ENCODE assay signal across 8 cellular contexts in genomic region chr18:3481696-3482210, GRCh38.
DNase-seq lines count a peak whose midpoint lies in the region; ATAC-seq and TF ChIP-seq lines count a peak whose summit lies in the region.

No MANE protein-coding gene starts in this region.

- H3K36me3 ChIP-seq in HAP-1 (replicated peaks) = no peaks in the 10 kb centered on the region

- in situ Hi-C loops in HAP-1 (cut with MboI; ENCODE audit: low sequenced_read_pairs) = no loop called here

- no peaks in the 10 kb centered on the region for H3K27me3 ChIP-seq in HAP-1 (ENCODE audit: low read depth)

- TF ChIP-seq CTCF in epithelial cell of esophagus (IDR thresholded peaks at IDR 0.05; ENCODE audit: insufficient read depth, low read depth, low read length, missing control alignments) = peak; percentile 59
- peak; percentile 62 for TF ChIP-seq CTCF in retinal pigment epithelial cell (conservative IDR thresholded peaks at IDR 0.05; ENCODE audit: low read depth, low read length)

- H3K4me3 ChIP-seq in HAP-1 (no peak overlapping the region), epithelial cell of esophagus (ENCODE audit: low read length) (no peak overlapping the region), retinal pigment epithelial cell (ENCODE audit: low read length) (no peak overlapping the region)

- peaks cover 13% of the 10 kb centered on the region for H3K4me1 ChIP-seq in HAP-1

- DNase-seq in NCI-H524 (lab: John Stamatoyannopoulos, UW) (peak; percentile 27 to 70), NCI-H524 treated with DMSO at 0.1 percent for 48 hours (lab: John Stamatoyannopoulos, UW) (no peak), HAP-1 (ENCODE audit: low spot score in 2 of 2) (peak; percentile 36 to 60), RKO (ENCODE audit: low spot score) (peak; percentile 45), epithelial cell of esophagus (ENCODE audit: low read depth) (peak; percentile 45), retinal pigment epithelial cell (ENCODE audit: low read depth) (no peak)

- H3K9me3 ChIP-seq in HAP-1 = no peaks in the 10 kb centered on the region

- ATAC-seq in HG03095 (IDR thresholded peaks at IDR 0.05; ENCODE audit: unreplicated experiment) (no peak), GM18498 (IDR thresholded peaks at IDR 0.05; ENCODE audit: unreplicated experiment) (no peak)

Comparison
In these comparisons a context has a peak if more than half of its experiments do, and no peak if none do; other contexts are left out.
1. DNase-seq: peak in NCI-H524 (2 of 2), HAP-1 (2 of 2), RKO (single experiment) and epithelial cell of esophagus (single experiment); none in NCI-H524 treated with DMSO at 0.1 percent for 48 hours (single experiment) and retinal pigment epithelial cell (single experiment).